ENCODE assay signal across 2 cellular contexts in the genomic region with DNA sequence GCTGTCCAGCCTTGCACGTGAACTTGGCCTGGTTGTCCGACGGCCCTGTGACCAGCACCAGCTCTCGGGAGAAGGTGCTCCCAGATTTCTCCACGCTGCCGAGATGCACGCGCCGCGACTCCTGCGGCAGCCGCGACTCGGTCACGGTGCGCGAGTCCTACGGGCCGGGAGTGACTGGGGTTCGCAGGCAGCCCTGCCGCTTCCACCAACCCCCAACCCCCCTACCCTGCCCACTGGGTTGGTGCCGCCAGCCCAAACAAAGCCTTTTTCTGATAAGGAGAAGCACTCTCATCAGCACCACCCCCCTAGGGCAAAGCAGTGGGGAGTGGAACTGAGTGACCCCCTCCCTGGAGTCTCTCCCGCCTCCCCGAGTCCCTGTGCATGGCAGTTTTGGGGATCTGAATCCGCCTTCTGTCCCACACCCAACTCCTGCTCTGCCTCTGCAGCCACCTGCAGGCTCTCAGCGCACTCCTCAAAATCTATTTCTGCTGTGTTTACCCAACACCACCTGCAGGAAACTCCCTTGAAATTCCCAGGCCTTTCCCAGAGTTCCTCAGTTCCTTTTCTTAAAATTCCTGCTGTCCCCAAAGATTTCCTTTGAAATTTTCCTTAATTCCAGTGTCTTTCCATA.
A peak's percentile ranks its signal among the peaks of the same experiment; 100 is the strongest.
TF ChIP-seq lines count a peak whose summit lies in the region.

No MANE protein-coding gene starts in this region.

TF ChIP-seq in SK-N-SH, 30 proteins besides CTCF, POLR2A, EP300 and RAD21:
- TF ChIP-seq, protein P1, sequence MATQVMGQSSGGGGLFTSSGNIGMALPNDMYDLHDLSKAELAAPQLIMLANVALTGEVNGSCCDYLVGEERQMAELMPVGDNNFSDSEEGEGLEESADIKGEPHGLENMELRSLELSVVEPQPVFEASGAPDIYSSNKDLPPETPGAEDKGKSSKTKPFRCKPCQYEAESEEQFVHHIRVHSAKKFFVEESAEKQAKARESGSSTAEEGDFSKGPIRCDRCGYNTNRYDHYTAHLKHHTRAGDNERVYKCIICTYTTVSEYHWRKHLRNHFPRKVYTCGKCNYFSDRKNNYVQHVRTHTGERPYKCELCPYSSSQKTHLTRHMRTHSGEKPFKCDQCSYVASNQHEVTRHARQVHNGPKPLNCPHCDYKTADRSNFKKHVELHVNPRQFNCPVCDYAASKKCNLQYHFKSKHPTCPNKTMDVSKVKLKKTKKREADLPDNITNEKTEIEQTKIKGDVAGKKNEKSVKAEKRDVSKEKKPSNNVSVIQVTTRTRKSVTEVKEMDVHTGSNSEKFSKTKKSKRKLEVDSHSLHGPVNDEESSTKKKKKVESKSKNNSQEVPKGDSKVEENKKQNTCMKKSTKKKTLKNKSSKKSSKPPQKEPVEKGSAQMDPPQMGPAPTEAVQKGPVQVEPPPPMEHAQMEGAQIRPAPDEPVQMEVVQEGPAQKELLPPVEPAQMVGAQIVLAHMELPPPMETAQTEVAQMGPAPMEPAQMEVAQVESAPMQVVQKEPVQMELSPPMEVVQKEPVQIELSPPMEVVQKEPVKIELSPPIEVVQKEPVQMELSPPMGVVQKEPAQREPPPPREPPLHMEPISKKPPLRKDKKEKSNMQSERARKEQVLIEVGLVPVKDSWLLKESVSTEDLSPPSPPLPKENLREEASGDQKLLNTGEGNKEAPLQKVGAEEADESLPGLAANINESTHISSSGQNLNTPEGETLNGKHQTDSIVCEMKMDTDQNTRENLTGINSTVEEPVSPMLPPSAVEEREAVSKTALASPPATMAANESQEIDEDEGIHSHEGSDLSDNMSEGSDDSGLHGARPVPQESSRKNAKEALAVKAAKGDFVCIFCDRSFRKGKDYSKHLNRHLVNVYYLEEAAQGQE (IDR thresholded peaks at IDR 0.05; ENCODE audit: low read depth, low read length): 0 out of 2 replicates have a peak, but pooled peaks have one; percentile 54
- no peak for TF ChIP-seq ELF1 (IDR thresholded peaks at IDR 0.05)

TF ChIP-seq in SK-N-SH treated with all-trans-retinoic acid at 6 μM for 48 hours, 23 proteins besides CTCF, POLR2A, EP300 and RAD21 (continued from another document):
- TF ChIP-seq, protein P2, sequence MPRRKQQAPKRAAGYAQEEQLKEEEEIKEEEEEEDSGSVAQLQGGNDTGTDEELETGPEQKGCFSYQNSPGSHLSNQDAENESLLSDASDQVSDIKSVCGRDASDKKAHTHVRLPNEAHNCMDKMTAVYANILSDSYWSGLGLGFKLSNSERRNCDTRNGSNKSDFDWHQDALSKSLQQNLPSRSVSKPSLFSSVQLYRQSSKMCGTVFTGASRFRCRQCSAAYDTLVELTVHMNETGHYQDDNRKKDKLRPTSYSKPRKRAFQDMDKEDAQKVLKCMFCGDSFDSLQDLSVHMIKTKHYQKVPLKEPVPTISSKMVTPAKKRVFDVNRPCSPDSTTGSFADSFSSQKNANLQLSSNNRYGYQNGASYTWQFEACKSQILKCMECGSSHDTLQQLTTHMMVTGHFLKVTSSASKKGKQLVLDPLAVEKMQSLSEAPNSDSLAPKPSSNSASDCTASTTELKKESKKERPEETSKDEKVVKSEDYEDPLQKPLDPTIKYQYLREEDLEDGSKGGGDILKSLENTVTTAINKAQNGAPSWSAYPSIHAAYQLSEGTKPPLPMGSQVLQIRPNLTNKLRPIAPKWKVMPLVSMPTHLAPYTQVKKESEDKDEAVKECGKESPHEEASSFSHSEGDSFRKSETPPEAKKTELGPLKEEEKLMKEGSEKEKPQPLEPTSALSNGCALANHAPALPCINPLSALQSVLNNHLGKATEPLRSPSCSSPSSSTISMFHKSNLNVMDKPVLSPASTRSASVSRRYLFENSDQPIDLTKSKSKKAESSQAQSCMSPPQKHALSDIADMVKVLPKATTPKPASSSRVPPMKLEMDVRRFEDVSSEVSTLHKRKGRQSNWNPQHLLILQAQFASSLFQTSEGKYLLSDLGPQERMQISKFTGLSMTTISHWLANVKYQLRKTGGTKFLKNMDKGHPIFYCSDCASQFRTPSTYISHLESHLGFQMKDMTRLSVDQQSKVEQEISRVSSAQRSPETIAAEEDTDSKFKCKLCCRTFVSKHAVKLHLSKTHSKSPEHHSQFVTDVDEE (CRISPR knock-in tag; IDR thresholded peaks at IDR 0.05): no peak
- TF ChIP-seq, protein P3, sequence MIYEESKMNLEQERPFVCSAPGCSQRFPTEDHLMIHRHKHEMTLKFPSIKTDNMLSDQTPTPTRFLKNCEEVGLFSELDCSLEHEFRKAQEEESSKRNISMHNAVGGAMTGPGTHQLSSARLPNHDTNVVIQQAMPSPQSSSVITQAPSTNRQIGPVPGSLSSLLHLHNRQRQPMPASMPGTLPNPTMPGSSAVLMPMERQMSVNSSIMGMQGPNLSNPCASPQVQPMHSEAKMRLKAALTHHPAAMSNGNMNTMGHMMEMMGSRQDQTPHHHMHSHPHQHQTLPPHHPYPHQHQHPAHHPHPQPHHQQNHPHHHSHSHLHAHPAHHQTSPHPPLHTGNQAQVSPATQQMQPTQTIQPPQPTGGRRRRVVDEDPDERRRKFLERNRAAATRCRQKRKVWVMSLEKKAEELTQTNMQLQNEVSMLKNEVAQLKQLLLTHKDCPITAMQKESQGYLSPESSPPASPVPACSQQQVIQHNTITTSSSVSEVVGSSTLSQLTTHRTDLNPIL (CRISPR knock-in tag; IDR thresholded peaks at IDR 0.05; ENCODE audit: low read depth): no peak
- no peak for TF ChIP-seq ZNF565 (CRISPR knock-in tag; conservative IDR thresholded peaks at IDR 0.05; ENCODE audit: low read depth)
- no peak for TF ChIP-seq ZNF8 (CRISPR knock-in tag; IDR thresholded peaks at IDR 0.05)
- TF ChIP-seq TCF4 (CRISPR knock-in tag; IDR thresholded peaks at IDR 0.05; ENCODE audit: borderline replicate concordance): no peak
- no peak for TF ChIP-seq TOX (CRISPR knock-in tag; IDR thresholded peaks at IDR 0.05; ENCODE audit: borderline replicate concordance)
- no peak for TF ChIP-seq ZNF70 (CRISPR knock-in tag; IDR thresholded peaks at IDR 0.05)
- TF ChIP-seq, protein P4, sequence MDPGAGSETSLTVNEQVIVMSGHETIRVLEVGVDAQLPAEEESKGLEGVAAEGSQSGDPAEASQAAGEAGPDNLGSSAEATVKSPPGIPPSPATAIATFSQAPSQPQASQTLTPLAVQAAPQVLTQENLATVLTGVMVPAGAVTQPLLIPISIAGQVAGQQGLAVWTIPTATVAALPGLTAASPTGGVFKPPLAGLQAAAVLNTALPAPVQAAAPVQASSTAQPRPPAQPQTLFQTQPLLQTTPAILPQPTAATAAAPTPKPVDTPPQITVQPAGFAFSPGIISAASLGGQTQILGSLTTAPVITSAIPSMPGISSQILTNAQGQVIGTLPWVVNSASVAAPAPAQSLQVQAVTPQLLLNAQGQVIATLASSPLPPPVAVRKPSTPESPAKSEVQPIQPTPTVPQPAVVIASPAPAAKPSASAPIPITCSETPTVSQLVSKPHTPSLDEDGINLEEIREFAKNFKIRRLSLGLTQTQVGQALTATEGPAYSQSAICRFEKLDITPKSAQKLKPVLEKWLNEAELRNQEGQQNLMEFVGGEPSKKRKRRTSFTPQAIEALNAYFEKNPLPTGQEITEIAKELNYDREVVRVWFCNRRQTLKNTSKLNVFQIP (CRISPR knock-in tag; IDR thresholded peaks at IDR 0.05; ENCODE audit: borderline replicate concordance, low read depth): no peak
- no peak for TF ChIP-seq OSR1 (CRISPR knock-in tag; IDR thresholded peaks at IDR 0.05)
